28 cellular contexts compared by ENCODE assay signal in genomic region chrX:71657267-71657666, GRCh38. TPM values are rescaled to one million over a fixed set of nuclear protein-coding genes. Genes with fewer than 3 reads are reported as not detected.
"Had no signal": no experiment of that assay in that cellular context is flagged by ENCODE, and none has a peak within 500 bp of the region (broad histone marks: within the 10 kb centered on the region; RNA-seq: fewer than 3 reads in every experiment).

No MANE protein-coding gene starts in this region.

- H3K36me3 Mint-ChIP-seq: immature natural killer cell; naive thymus-derived CD4-positive, alpha-beta T cell had no signal

- ATAC-seq: foreskin keratinocyte; gastroesophageal sphincter; heart left ventricle; left cardiac atrium; left lung; left ventricle myocardium superior; lower lobe of right lung; naive thymus-derived CD4-positive, alpha-beta T cell had no signal

- H3K36me3 ChIP-seq: esophagus muscularis mucosa, gastroesophageal sphincter, heart left ventricle, left lung, lower lobe of right lung had no signal

- H3K4me1 ChIP-seq: esophagus muscularis mucosa, foreskin keratinocyte, gastroesophageal sphincter, heart left ventricle, left lung, lower lobe of right lung had no signal

- H3K79me2 ChIP-seq: hepatocyte had no signal

- DNase-seq: dermis blood vessel endothelial cell; dorsolateral prefrontal cortex; effector CD4-positive, alpha-beta T cell; effector memory CD4-positive, alpha-beta T cell; foreskin keratinocyte; heart left ventricle; hypothalamus; immature natural killer cell; islet precursor cell; left cardiac atrium; left lung; left ventricle myocardium superior; lower lobe of right lung; mesenchymal stem cell; midbrain; naive thymus-derived CD4-positive, alpha-beta T cell had no signal

- H3K27me3 ChIP-seq: esophagus muscularis mucosa, foreskin keratinocyte, gastroesophageal sphincter, heart left ventricle, hepatocyte, left lung had no signal

- H3K27ac ChIP-seq: coronary artery, dorsolateral prefrontal cortex, epithelial cell of prostate, esophagus muscularis mucosa, foreskin keratinocyte, gastroesophageal sphincter, heart left ventricle, hepatocyte, left lung, lower lobe of right lung had no signal

- H3K4me3 ChIP-seq: coronary artery, dorsolateral prefrontal cortex, esophagus muscularis mucosa, gastroesophageal sphincter, heart left ventricle, hepatocyte, left lung, lower lobe of right lung had no signal

- H3K4me2 ChIP-seq: hepatocyte had no signal

- H3K27ac Mint-ChIP-seq: immature natural killer cell; naive thymus-derived CD4-positive, alpha-beta T cell had no signal

- H3K9me3 ChIP-seq: esophagus muscularis mucosa, gastroesophageal sphincter, heart left ventricle, left lung, lower lobe of right lung had no signal

- H2AFZ ChIP-seq: hepatocyte had no signal

- H3K4me3 Mint-ChIP-seq: immature natural killer cell; naive thymus-derived CD4-positive, alpha-beta T cell had no signal

RNA-seq across cellular contexts. Expression of gene CXCR3, which starts 39.0 kb away (rescaled TPM):
- total RNA-seq: cerebellum, dermis blood vessel endothelial cell, endothelial cell of umbilical vein, fibroblast of villous mesenchyme, foreskin keratinocyte, frontal cortex, hepatocyte, kidney epithelial cell, lower leg skin, lung microvascular endothelial cell had no signal
